In the genomic region with DNA sequence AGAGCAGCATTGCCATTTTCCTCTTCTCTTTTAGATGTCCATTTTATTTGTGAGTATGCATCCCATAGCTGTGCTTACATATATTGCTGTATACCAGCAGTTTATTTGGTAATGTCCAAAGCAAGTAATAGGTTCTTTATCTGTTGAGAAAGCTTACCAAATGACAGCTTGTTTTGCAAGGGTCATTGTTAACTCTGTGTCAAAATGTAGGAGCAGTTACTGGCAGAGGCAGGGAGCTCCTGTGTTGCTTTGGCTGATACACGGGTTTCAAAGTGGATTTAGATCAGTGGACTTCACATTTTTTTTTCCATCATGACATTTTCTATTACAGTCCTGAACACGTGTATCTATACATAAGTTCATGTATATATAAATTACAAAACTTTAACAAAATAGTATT, we compare ENCODE assay signal across 20 cellular contexts. TPM values are rescaled to one million over a fixed set of nuclear protein-coding genes. Genes with fewer than 3 reads are reported as not detected.
A peak's percentile ranks its signal among the peaks of the same experiment; 100 is the strongest.
DNase-seq lines count a peak whose midpoint lies in the region; ATAC-seq and TF ChIP-seq lines count a peak whose summit lies in the region.
"Had no signal": no experiment of that assay in that cellular context is flagged by ENCODE, and none has a peak within 500 bp of the region (broad histone marks: within the 10 kb centered on the region; RNA-seq: fewer than 3 reads in every experiment).

No MANE protein-coding gene starts in this region.

- H3K4me1 ChIP-seq in HUES48 (ENCODE audit: control insufficient read depth, insufficient read depth, low read length): peaks cover 4% of the 10 kb centered on the region; the same call in 1 of the 2 replicates
- H3K4me1 ChIP-seq in thyroid gland: peaks cover 57 to 59% of the 10 kb centered on the region in 2 donors
- H3K4me1 ChIP-seq: HAP-1 had no signal

- no peaks in the 10 kb centered on the region for H3K9me3 ChIP-seq in HUES48 (ENCODE audit: control insufficient read depth, insufficient read depth, low read length)
- no peaks in the 10 kb centered on the region for H3K9me3 ChIP-seq in thyroid gland
- H3K9me3 ChIP-seq: HAP-1 had no signal

- TF ChIP-seq CTCF in mesothelial cell of epicardium (IDR thresholded peaks at IDR 0.05; ENCODE audit: unreplicated experiment): no peak
- TF ChIP-seq CTCF in thyroid gland (IDR thresholded peaks at IDR 0.05): no peak

- H3K9me3 Mint-ChIP-seq in central memory CD8-positive, alpha-beta T cell: no peaks in the 10 kb centered on the region
- H3K9me3 Mint-ChIP-seq in mesothelial cell of epicardium: no peaks in the 10 kb centered on the region

- 25 to 36% methylated on average over 2 of the region's 2 CpGs for WGBS in thyroid gland, 2 donors

- no peaks in the 10 kb centered on the region for H3K27me3 ChIP-seq in HUES48 (ENCODE audit: control insufficient read depth, insufficient read depth, low read length)
- H3K27me3 ChIP-seq in thyroid gland: no peaks in the 10 kb centered on the region

- no peaks in the 10 kb centered on the region for H3K27me3 Mint-ChIP-seq in central memory CD8-positive, alpha-beta T cell
- H3K27me3 Mint-ChIP-seq in mesothelial cell of epicardium (ENCODE audit: low read depth): no peaks in the 10 kb centered on the region

- no peak overlapping the region for H3K9ac ChIP-seq in HUES48 (ENCODE audit: low read depth, low read length)

- H3K4me1 Mint-ChIP-seq in central memory CD8-positive, alpha-beta T cell: peaks cover 5% of the 10 kb centered on the region
- peaks cover 61% of the 10 kb centered on the region for H3K4me1 Mint-ChIP-seq in mesothelial cell of epicardium

- no peak for DNase-seq in central memory CD8-positive, alpha-beta T cell (ENCODE audit: low spot score in 2 of 2)
- DNase-seq in mesothelial cell of epicardium (ENCODE audit: low spot score in 2 of 2, unreplicated experiment in 2 of 2) (no peak), thyroid gland (peak in 1 of 2 donors; percentile 29), medulla oblongata (ENCODE audit: extremely low spot score) (no peak), activated gamma-delta T cell treated with Interleukin-2 at 50 U/mL for 16 hours (no peak)
- DNase-seq: AML-193, DND-41, NCI-H1105, NCI-H2081 treated with DMSO at 0.1 percent for 48 hours, NCI-H510A treated with DMSO at 0.1 percent for 48 hours, NCI-H82, SHP77 had no signal

- H3K4me3 Mint-ChIP-seq in central memory CD8-positive, alpha-beta T cell: no peak overlapping the region
- H3K4me3 Mint-ChIP-seq in mesothelial cell of epicardium: no peak overlapping the region

- H3K27ac ChIP-seq in HUES48 (ENCODE audit: low read depth, low read length) (peak overlapping the region; percentile 20), thyroid gland (peak overlapping the region; percentile 65 to 85 (median 73))
- H3K27ac ChIP-seq: C4-2B, SK-N-MC had no signal

- peaks cover 56% of the 10 kb centered on the region for H3K36me3 ChIP-seq in HUES48 (ENCODE audit: control insufficient read depth, insufficient read depth, low read length)
- H3K36me3 ChIP-seq in thyroid gland: no peaks in the 10 kb centered on the region

- no peak overlapping the region for H3K4me3 ChIP-seq in HUES48 (ENCODE audit: low read depth, low read length)
- H3K4me3 ChIP-seq in thyroid gland (replicated peaks in 1 of 3): no peak overlapping the region
- H3K4me3 ChIP-seq: HAP-1, K562, SK-N-MC had no signal

- intact Hi-C loops in thyroid gland (cut with DNase I): loop anchor here (10.0 kb wide), 1 partner anchor 67 kb away; no protein-coding TSS in a partner anchor

- TF ChIP-seq POLR2A in thyroid gland (IDR thresholded peaks at IDR 0.05): no peak

- H3K36me3 Mint-ChIP-seq in central memory CD8-positive, alpha-beta T cell (ENCODE audit: insufficient read depth): peaks cover 25% of the 10 kb centered on the region
- H3K36me3 Mint-ChIP-seq in mesothelial cell of epicardium: peaks cover 26% of the 10 kb centered on the region

- H3K27ac Mint-ChIP-seq in central memory CD8-positive, alpha-beta T cell (ENCODE audit: low read depth): peak overlapping the region; percentile 22
- H3K27ac Mint-ChIP-seq in mesothelial cell of epicardium: peak overlapping the region; percentile 56

- no peak for ATAC-seq in central memory CD8-positive, alpha-beta T cell (replicated peaks; ENCODE audit: extremely low read depth, poor library complexity, severe bottlenecking)
- ATAC-seq in GM21381 (IDR thresholded peaks at IDR 0.05; ENCODE audit: unreplicated experiment): no peak

RNA-seq across cellular contexts. Expression of a gene that starts 38.1 kb away (rescaled TPM):
- total RNA-seq in mesothelial cell of epicardium (0.45 to 0.47 TPM in 2 of 3 replicates, not detected in the other), thyroid gland (not detected)
- total RNA-seq: G401, K562, RPMI7951 had no signal
